Comparison of ENCODE assay signal across 10 cellular contexts in the genomic region with DNA sequence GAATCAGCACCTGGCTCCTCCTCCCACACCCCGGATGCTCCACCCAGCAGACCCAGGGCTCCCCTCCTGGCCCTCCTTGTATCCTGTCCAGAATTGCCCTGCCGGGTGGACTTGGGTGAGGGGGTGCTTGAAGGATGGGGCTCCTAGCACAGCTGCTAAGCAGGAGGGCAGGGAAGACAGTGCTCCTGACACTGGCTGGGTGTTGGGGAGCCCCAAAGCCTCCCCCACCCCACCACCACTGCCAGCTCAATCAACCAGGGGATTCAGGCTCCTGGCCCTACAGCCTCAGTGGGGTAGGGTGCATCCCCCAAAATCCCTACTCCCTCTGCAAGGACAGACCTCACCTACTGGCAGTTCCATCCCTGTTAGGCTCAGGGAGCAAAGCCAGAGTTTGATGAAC. TPM values are rescaled to one million over a fixed set of nuclear protein-coding genes. Genes with fewer than 3 reads are reported as not detected.
"Had no signal": no experiment of that assay in that cellular context is flagged by ENCODE, and none has a peak within 500 bp of the region (broad histone marks: within the 10 kb centered on the region; RNA-seq: fewer than 3 reads in every experiment).

No MANE protein-coding gene starts in this region.

- H3K4me3 ChIP-seq: GM23248, GM23338, HAP-1 had no signal

- H3K27ac ChIP-seq: GM23248 had no signal

- H3K4me1 ChIP-seq: HAP-1 had no signal

- DNase-seq: GM23248, GOT3, H7, H9, HCEC 1CT, HFFc6 had no signal

- H3K9me3 ChIP-seq: HAP-1 had no signal

- H3K27ac Mint-ChIP-seq: GM23338, H9, HFFc6 had no signal

- H3K4me1 Mint-ChIP-seq: GM23338, H9 had no signal

- H3K36me3 ChIP-seq: HAP-1 had no signal

- H3K4me3 Mint-ChIP-seq: GM23338, H9, HFFc6 had no signal

RNA-seq across cellular contexts. Expression of gene CYP4F11, which starts 2.6 kb away (rescaled TPM):
- total RNA-seq: GM23248, GM23338, H1, H7, H9, HFFc6 had no signal

RNA-seq across cellular contexts. Expression of gene OR10H4, which starts 11.9 kb away (rescaled TPM):
- total RNA-seq: GM23248, GM23338, H1, H4, H7, H9, HFFc6 had no signal

RNA-seq across cellular contexts. Expression of gene CYP4F2, which starts 39.1 kb away (rescaled TPM):
- total RNA-seq: GM23248, GM23338, H1, H7, H9, HFFc6 had no signal
